Comparison of ENCODE assay signal across 8 cellular contexts in genomic region chr4:128068927-128069326, GRCh38. TPM values are rescaled to one million over a fixed set of nuclear protein-coding genes. Genes with fewer than 3 reads are reported as not detected.
A peak's percentile ranks its signal among the peaks of the same experiment; 100 is the strongest.
DNase-seq lines count a peak whose midpoint lies in the region; ATAC-seq and TF ChIP-seq lines count a peak whose summit lies in the region.

No MANE protein-coding gene starts in this region.

- intact Hi-C loops in PC-3 (cut with micrococcal nuclease): loop anchor here (10.0 kb wide), 1 partner anchor 216 kb away; the partner anchor contains the start of gene PGRMC2

- no peaks in the 10 kb centered on the region for H3K27me3 ChIP-seq in PC-3 (ENCODE audit: low read length)

- H3K36me3 ChIP-seq in PC-3 (ENCODE audit: low read depth, low read length): no peaks in the 10 kb centered on the region

- peak; percentile 33 for DNase-seq in CMK (ENCODE audit: low read depth)
- DNase-seq in PC-3: peak; percentile 53
- peak; percentile 14 for DNase-seq in hepatic stellate cell (ENCODE audit: low spot score)
- DNase-seq in NCI-H345 treated with DMSO at 0.1 percent for 48 hours (lab: John Stamatoyannopoulos, UW; ENCODE audit: unreplicated experiment): no peak
- DNase-seq in T-helper 9 cell: no peak
- DNase-seq in globus pallidus (ENCODE audit: low spot score): no peak

- ATAC-seq in GM18907 (IDR thresholded peaks at IDR 0.05; ENCODE audit: unreplicated experiment) (peak; percentile 42), PC-3 (peak; percentile 70), GM19328 (IDR thresholded peaks at IDR 0.05; ENCODE audit: unreplicated experiment) (no peak)

- H4K20me1 ChIP-seq in PC-3 (ENCODE audit: low read length): no peaks in the 10 kb centered on the region

- H3K4me1 ChIP-seq in PC-3 (ENCODE audit: insufficient read depth, low read length): peaks cover 6% of the 10 kb centered on the region; the same call in 1 of the 2 replicates

- H3K4me2 ChIP-seq in PC-3 (ENCODE audit: low read length): no peak overlapping the region

- no peak overlapping the region for H3K4me3 ChIP-seq in PC-3 (ENCODE audit: low read length)

- H2AFZ ChIP-seq in PC-3 (ENCODE audit: low read length): no peak overlapping the region

- peak; percentile 62 for TF ChIP-seq CTCF in PC-3 (conservative IDR thresholded peaks at IDR 0.05; ENCODE audit: low read depth, low read length)

- peaks cover 77% of the 10 kb centered on the region for H3K79me2 ChIP-seq in PC-3 (ENCODE audit: low read length)

- no peaks in the 10 kb centered on the region for H3K9me3 ChIP-seq in PC-3 (ENCODE audit: low read length)

- BruUV-seq in PC-3 (replicated peaks; lab: Mats Ljungman, UMichigan): no TSS peak

- CTCF ChIA-PET in PC-3 (lab: Charles Lee): no interaction called here

- H3K9me2 ChIP-seq in PC-3 (replicated peaks; ENCODE audit: low read length): no peaks in the 10 kb centered on the region

- no peak overlapping the region for H3K27ac ChIP-seq in PC-3 (ENCODE audit: low read length)

- no peak overlapping the region for H3K9ac ChIP-seq in PC-3 (ENCODE audit: low read length)

- POLR2A ChIA-PET in PC-3 (lab: Charles Lee; ENCODE audit: unreplicated experiment): no interaction called here

- no peaks in the 10 kb centered on the region for H3F3A ChIP-seq in PC-3 (ENCODE audit: low read length, unreplicated experiment)

RNA-seq across cellular contexts. Expression of gene LARP1B, which starts 7.8 kb away (rescaled TPM):
- total RNA-seq in PC-3 (2014; rRNA removed): 14.8 and 22.2 TPM in 2 replicates

Comparison
In these comparisons a context has a peak if more than half of its experiments do, and no peak if none do; other contexts are left out.
1. DNase-seq: peak in CMK (single experiment), PC-3 (single experiment) and hepatic stellate cell (single experiment); none in NCI-H345 treated with DMSO at 0.1 percent for 48 hours (single experiment), T-helper 9 cell (single experiment) and globus pallidus (single experiment).